In the genomic region with DNA sequence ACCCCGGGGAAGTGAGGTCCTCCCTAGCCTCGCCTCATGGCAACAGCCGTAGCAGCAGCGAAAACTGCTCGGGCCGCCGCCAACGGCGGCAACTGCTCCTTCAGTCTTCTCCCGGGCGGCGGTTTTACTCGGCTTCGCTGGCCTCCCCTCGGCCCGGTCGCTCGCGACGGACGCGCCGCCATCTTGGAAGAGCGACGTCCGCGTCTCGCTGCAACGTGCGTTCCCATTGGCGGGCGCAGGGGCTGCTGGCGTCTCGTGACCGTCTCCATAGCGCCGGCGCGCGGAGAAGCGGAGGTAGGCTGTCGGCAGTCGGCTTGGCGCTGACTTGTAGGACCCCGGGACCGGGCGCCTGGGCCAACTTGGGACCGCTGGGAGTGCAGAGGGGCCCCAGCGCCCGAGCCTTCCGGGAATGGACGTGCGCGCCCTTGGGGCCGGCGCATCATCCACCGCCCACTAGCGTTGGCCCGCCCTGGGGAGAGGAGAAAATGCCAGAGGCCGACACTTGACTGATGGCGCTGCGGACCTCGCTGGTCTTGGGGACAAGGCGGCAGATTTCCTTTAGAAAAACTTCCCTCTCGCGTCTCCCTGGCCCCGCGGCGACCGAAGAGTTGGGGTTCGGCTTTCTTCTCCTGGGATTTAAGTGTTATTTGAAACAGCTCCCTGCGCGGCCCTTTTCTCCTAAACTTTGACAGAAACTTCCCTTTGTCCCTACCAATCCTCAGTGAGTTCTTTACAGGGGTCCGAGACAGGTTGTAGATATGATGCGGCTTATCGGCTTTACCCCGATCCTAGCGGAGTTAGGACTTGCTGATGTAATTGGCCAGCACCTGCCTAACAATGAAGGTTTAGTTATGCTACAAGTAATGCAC, we compare ENCODE assay signal across 1 cellular context.
TF ChIP-seq lines count a peak whose summit lies in the region.

A gene with protein sequence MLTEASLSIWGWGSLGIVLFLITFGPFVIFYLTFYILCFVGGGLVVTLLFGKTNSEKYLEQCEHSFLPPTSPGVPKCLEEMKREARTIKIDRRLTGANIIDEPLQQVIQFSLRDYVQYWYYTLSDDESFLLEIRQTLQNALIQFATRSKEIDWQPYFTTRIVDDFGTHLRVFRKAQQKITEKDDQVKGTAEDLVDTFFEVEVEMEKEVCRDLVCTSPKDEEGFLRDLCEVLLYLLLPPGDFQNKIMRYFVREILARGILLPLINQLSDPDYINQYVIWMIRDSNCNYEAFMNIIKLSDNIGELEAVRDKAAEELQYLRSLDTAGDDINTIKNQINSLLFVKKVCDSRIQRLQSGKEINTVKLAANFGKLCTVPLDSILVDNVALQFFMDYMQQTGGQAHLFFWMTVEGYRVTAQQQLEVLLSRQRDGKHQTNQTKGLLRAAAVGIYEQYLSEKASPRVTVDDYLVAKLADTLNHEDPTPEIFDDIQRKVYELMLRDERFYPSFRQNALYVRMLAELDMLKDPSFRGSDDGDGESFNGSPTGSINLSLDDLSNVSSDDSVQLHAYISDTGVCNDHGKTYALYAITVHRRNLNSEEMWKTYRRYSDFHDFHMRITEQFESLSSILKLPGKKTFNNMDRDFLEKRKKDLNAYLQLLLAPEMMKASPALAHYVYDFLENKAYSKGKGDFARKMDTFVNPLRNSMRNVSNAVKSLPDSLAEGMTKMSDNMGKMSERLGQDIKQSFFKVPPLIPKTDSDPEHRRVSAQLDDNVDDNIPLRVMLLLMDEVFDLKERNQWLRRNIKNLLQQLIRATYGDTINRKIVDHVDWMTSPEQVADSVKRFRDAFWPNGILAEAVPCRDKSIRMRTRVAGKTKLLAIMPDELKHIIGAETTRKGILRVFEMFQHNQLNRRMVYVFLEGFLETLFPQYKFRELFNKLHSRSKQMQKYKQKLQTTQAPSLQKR (minus strand): TSS at position 193 of the 869 bp plus-strand sequence. CDS start 199 bp downstream, outside the sequence.

TF ChIP-seq in HepG2, 621 proteins besides CTCF, POLR2A, EP300 and RAD21 (continued from another document and continues in another):
- TF ChIP-seq, protein P1, sequence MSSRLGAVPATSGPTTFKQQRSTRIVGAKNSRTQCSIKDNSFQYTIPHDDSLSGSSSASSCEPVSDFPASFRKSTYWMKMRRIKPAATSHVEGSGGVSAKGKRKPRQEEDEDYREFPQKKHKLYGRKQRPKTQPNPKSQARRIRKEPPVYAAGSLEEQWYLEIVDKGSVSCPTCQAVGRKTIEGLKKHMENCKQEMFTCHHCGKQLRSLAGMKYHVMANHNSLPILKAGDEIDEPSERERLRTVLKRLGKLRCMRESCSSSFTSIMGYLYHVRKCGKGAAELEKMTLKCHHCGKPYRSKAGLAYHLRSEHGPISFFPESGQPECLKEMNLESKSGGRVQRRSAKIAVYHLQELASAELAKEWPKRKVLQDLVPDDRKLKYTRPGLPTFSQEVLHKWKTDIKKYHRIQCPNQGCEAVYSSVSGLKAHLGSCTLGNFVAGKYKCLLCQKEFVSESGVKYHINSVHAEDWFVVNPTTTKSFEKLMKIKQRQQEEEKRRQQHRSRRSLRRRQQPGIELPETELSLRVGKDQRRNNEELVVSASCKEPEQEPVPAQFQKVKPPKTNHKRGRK (CRISPR knock-in tag; IDR thresholded peaks at IDR 0.05), result peak; percentile 36; the same call in 1 of the 2 replicates
- TF ChIP-seq, protein P2, sequence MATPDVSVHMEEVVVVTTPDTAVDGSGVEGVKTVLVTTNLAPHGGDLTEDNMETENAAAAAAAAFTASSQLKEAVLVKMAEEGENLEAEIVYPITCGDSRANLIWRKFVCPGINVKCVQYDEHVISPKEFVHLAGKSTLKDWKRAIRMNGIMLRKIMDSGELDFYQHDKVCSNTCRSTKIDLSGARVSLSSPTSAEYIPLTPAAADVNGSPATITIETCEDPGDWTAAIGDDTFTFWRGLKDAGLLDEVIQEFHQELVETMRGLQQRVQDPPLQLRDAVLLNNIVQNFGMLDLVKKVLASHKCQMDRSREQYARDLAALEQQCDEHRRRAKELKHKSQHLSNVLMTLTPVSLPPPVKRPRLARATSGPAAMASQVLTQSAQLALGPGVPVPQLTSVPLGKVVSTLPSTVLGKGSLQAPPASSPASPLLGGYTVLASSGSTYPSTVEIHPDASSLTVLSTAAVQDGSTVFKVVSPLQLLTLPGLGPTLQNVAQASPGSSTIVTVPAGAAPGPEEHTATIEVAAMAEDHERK (CRISPR knock-in tag; IDR thresholded peaks at IDR 0.05; ENCODE audit: low read depth), result peak; percentile 90
- TF ChIP-seq KDM3A (CRISPR knock-in tag; IDR thresholded peaks at IDR 0.05; ENCODE audit: low read depth) (no peak), ZNF792 (CRISPR knock-in tag; IDR thresholded peaks at IDR 0.05) (peak; percentile 71), ZNF383 (CRISPR knock-in tag; IDR thresholded peaks at IDR 0.05; ENCODE audit: borderline replicate concordance) (no peak; the same call in 1 of the 2 replicates), POGZ (CRISPR knock-in tag; IDR thresholded peaks at IDR 0.05) (peak; percentile 100), TBX3 (IDR thresholded peaks at IDR 0.05; ENCODE audit: borderline replicate concordance) (0 out of 2 replicates have a peak, but pooled peaks have one; percentile 9), ZFP90 (CRISPR knock-in tag; IDR thresholded peaks at IDR 0.05; ENCODE audit: borderline replicate concordance) (no peak), ZNF121 (CRISPR knock-in tag; IDR thresholded peaks at IDR 0.05) (peak; percentile 39; the same call in 1 of the 2 replicates), HMG20A (CRISPR knock-in tag; IDR thresholded peaks at IDR 0.05; ENCODE audit: borderline replicate concordance) (no peak), TBX2 (CRISPR knock-in tag; IDR thresholded peaks at IDR 0.05; ENCODE audit: borderline replicate concordance) (peak; percentile 81), ZNF263 (CRISPR knock-in tag; IDR thresholded peaks at IDR 0.05) (no peak), MLLT10 (CRISPR knock-in tag; IDR thresholded peaks at IDR 0.05) (no peak), ZNF451 (CRISPR knock-in tag; IDR thresholded peaks at IDR 0.05) (peak; percentile 55; the same call in 1 of the 2 replicates), NRL (CRISPR knock-in tag; IDR thresholded peaks at IDR 0.05; ENCODE audit: borderline replicate concordance) (peak; percentile 63), NFYC (CRISPR knock-in tag; IDR thresholded peaks at IDR 0.05) (peak; percentile 88), ZNF343 (CRISPR knock-in tag; IDR thresholded peaks at IDR 0.05) (no peak)
- TF ChIP-seq, protein P3, sequence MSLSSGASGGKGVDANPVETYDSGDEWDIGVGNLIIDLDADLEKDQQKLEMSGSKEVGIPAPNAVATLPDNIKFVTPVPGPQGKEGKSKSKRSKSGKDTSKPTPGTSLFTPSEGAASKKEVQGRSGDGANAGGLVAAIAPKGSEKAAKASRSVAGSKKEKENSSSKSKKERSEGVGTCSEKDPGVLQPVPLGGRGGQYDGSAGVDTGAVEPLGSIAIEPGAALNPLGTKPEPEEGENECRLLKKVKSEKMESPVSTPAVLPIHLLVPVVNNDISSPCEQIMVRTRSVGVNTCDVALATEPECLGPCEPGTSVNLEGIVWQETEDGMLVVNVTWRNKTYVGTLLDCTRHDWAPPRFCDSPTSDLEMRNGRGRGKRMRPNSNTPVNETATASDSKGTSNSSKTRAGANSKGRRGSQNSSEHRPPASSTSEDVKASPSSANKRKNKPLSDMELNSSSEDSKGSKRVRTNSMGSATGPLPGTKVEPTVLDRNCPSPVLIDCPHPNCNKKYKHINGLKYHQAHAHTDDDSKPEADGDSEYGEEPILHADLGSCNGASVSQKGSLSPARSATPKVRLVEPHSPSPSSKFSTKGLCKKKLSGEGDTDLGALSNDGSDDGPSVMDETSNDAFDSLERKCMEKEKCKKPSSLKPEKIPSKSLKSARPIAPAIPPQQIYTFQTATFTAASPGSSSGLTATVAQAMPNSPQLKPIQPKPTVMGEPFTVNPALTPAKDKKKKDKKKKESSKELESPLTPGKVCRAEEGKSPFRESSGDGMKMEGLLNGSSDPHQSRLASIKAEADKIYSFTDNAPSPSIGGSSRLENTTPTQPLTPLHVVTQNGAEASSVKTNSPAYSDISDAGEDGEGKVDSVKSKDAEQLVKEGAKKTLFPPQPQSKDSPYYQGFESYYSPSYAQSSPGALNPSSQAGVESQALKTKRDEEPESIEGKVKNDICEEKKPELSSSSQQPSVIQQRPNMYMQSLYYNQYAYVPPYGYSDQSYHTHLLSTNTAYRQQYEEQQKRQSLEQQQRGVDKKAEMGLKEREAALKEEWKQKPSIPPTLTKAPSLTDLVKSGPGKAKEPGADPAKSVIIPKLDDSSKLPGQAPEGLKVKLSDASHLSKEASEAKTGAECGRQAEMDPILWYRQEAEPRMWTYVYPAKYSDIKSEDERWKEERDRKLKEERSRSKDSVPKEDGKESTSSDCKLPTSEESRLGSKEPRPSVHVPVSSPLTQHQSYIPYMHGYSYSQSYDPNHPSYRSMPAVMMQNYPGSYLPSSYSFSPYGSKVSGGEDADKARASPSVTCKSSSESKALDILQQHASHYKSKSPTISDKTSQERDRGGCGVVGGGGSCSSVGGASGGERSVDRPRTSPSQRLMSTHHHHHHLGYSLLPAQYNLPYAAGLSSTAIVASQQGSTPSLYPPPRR (CRISPR knock-in tag; IDR thresholded peaks at IDR 0.05; ENCODE audit: borderline replicate concordance), result peak; percentile 41; the same call in 1 of the 2 replicates
- TF ChIP-seq, protein P4, sequence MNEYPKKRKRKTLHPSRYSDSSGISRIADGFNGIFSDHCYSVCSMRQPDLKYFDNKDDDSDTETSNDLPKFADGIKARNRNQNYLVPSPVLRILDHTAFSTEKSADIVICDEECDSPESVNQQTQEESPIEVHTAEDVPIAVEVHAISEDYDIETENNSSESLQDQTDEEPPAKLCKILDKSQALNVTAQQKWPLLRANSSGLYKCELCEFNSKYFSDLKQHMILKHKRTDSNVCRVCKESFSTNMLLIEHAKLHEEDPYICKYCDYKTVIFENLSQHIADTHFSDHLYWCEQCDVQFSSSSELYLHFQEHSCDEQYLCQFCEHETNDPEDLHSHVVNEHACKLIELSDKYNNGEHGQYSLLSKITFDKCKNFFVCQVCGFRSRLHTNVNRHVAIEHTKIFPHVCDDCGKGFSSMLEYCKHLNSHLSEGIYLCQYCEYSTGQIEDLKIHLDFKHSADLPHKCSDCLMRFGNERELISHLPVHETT (CRISPR knock-in tag; conservative IDR thresholded peaks at IDR 0.05), result peak; percentile 58
- TF ChIP-seq, protein P5, sequence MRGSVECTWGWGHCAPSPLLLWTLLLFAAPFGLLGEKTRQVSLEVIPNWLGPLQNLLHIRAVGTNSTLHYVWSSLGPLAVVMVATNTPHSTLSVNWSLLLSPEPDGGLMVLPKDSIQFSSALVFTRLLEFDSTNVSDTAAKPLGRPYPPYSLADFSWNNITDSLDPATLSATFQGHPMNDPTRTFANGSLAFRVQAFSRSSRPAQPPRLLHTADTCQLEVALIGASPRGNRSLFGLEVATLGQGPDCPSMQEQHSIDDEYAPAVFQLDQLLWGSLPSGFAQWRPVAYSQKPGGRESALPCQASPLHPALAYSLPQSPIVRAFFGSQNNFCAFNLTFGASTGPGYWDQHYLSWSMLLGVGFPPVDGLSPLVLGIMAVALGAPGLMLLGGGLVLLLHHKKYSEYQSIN (CRISPR knock-in tag; IDR thresholded peaks at IDR 0.05; ENCODE audit: borderline replicate concordance), result no peak
- TF ChIP-seq, protein P6, sequence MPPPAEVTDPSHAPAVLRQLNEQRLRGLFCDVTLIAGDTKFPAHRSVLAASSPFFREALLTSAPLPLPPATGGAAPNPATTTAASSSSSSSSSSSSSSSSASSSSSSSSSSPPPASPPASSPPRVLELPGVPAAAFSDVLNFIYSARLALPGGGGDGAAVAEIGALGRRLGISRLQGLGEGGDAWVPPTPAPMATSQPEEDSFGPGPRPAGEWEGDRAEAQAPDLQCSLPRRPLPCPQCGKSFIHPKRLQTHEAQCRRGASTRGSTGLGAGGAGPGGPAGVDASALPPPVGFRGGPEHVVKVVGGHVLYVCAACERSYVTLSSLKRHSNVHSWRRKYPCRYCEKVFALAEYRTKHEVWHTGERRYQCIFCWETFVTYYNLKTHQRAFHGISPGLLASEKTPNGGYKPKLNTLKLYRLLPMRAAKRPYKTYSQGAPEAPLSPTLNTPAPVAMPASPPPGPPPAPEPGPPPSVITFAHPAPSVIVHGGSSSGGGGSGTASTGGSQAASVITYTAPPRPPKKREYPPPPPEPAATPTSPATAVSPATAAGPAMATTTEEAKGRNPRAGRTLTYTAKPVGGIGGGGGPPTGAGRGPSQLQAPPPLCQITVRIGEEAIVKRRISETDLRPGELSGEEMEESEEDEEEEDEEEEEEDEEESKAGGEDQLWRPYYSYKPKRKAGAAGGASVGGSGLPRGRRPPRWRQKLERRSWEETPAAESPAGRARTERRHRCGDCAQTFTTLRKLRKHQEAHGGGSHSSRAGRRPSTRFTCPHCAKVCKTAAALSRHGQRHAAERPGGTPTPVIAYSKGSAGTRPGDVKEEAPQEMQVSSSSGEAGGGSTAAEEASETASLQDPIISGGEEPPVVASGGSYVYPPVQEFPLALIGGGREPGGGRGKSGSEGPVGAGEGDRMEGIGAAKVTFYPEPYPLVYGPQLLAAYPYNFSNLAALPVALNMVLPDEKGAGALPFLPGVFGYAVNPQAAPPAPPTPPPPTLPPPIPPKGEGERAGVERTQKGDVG (CRISPR knock-in tag; IDR thresholded peaks at IDR 0.05; ENCODE audit: borderline replicate concordance), result peak; percentile 68; the same call in 1 of the 2 replicates
- TF ChIP-seq, protein P7, sequence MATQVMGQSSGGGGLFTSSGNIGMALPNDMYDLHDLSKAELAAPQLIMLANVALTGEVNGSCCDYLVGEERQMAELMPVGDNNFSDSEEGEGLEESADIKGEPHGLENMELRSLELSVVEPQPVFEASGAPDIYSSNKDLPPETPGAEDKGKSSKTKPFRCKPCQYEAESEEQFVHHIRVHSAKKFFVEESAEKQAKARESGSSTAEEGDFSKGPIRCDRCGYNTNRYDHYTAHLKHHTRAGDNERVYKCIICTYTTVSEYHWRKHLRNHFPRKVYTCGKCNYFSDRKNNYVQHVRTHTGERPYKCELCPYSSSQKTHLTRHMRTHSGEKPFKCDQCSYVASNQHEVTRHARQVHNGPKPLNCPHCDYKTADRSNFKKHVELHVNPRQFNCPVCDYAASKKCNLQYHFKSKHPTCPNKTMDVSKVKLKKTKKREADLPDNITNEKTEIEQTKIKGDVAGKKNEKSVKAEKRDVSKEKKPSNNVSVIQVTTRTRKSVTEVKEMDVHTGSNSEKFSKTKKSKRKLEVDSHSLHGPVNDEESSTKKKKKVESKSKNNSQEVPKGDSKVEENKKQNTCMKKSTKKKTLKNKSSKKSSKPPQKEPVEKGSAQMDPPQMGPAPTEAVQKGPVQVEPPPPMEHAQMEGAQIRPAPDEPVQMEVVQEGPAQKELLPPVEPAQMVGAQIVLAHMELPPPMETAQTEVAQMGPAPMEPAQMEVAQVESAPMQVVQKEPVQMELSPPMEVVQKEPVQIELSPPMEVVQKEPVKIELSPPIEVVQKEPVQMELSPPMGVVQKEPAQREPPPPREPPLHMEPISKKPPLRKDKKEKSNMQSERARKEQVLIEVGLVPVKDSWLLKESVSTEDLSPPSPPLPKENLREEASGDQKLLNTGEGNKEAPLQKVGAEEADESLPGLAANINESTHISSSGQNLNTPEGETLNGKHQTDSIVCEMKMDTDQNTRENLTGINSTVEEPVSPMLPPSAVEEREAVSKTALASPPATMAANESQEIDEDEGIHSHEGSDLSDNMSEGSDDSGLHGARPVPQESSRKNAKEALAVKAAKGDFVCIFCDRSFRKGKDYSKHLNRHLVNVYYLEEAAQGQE (IDR thresholded peaks at IDR 0.05; ENCODE audit: borderline replicate concordance in 1 of 2, low read depth in 1 of 2, low read length in 2 of 2), result peak in 1 of 2 experiments; percentile 48; a peak in 2 of 4 replicates
- TF ChIP-seq, protein P8, sequence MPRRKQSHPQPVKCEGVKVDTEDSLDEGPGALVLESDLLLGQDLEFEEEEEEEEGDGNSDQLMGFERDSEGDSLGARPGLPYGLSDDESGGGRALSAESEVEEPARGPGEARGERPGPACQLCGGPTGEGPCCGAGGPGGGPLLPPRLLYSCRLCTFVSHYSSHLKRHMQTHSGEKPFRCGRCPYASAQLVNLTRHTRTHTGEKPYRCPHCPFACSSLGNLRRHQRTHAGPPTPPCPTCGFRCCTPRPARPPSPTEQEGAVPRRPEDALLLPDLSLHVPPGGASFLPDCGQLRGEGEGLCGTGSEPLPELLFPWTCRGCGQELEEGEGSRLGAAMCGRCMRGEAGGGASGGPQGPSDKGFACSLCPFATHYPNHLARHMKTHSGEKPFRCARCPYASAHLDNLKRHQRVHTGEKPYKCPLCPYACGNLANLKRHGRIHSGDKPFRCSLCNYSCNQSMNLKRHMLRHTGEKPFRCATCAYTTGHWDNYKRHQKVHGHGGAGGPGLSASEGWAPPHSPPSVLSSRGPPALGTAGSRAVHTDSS (CRISPR knock-in tag; conservative IDR thresholded peaks at IDR 0.05), result no peak
